Comparison of ENCODE assay signal across 33 cellular contexts in genomic region chr2:232653441-232653840, GRCh38. TPM values are rescaled to one million over a fixed set of nuclear protein-coding genes. Genes with fewer than 3 reads are reported as not detected.
"Had no signal": no experiment of that assay in that cellular context is flagged by ENCODE, and none has a peak within 500 bp of the region (broad histone marks: within the 10 kb centered on the region; RNA-seq: fewer than 3 reads in every experiment).

No MANE protein-coding gene starts in this region.

- H3K36me3 Mint-ChIP-seq: naive B cell; stimulated activated memory B cell treated with anti-CD40 and anti-IgM and Interleukin-4, amounts not matched to agents 10 μg/mL and 1 μg/mL and 100 μg/mL, for 72 hours had no signal

- H3K27ac ChIP-seq: cardiac muscle cell, colonic mucosa, left lung, lower lobe of right lung, pancreas, psoas muscle, sigmoid colon, tibial nerve had no signal

- DNase-seq: activated CD4-positive, alpha-beta memory T cell treated with anti-CD3 and anti-CD28 coated beads, Interleukin-2, amount 10 ng/mL, durations not matched to agents 7 days and 5 days; activated CD4-positive, alpha-beta T cell treated with anti-CD3 and anti-CD28 coated beads, Interleukin-2, amount 10 ng/mL, durations not matched to agents 24 days and 14 days; activated CD4-positive, CD25-positive, alpha-beta regulatory T cell treated with anti-CD3 and anti-CD28 coated beads, Interleukin-2, amount 50 U/mL, for 72 hours; activated CD8-positive, alpha-beta memory T cell treated with anti-CD3 and anti-CD28 coated beads, Interleukin-2, amount 50 U/mL, for 48 hours; activated gamma-delta T cell; activated naive CD4-positive, alpha-beta T cell treated with anti-CD3 and anti-CD28 coated beads, Interleukin-2, amount 50 U/mL, for 16 hours; activated T-cell treated with anti-CD3 and anti-CD28 coated beads, Interleukin-2, amount 50 U/mL, for 24 hours; amniotic stem cell; cerebellar nuclear complex; colonic mucosa; effector memory CD8-positive, alpha-beta T cell; erythroblast; gastrocnemius medialis; lower lobe of right lung; mucosa of descending colon; naive B cell; nephron progenitor cell; pancreas; psoas muscle; sigmoid colon; stimulated activated CD4-positive, alpha-beta T cell treated with anti-CD3 and anti-CD28 coated beads, Interleukin-1b, Interleukin-23, amount 100 ng/mL, for 48 hours; stimulated activated CD4-positive, alpha-beta T cell treated with anti-CD3 and anti-CD28 coated beads, Interleukin-4, amount 100 ng/mL, for 4 hours; stimulated activated CD8-positive, alpha-beta memory T cell treated with anti-CD3 and anti-CD28 coated beads, Interleukin-4, amount 100 ng/mL, for 48 hours; stimulated activated naive CD8-positive, alpha-beta T cell treated with anti-CD3 and anti-CD28 coated beads, Interleukin-15, amount 100 ng/mL, for 72 hours; SW 1271; T1000 had no signal

- H3K27me3 ChIP-seq: cardiac muscle cell, colonic mucosa, gastrocnemius medialis, left lung, pancreas, sigmoid colon, tibial nerve had no signal

- H3K4me1 ChIP-seq: colonic mucosa, left lung, lower lobe of right lung, pancreas, psoas muscle, sigmoid colon had no signal

- H3K4me3 ChIP-seq: cardiac muscle cell, colonic mucosa, gastrocnemius medialis, left lung, lower lobe of right lung, mucosa of descending colon, pancreas, psoas muscle, sigmoid colon, smooth muscle cell, tibial nerve had no signal

- H3K9me3 ChIP-seq: colonic mucosa, gastrocnemius medialis, left lung, lower lobe of right lung, mucosa of descending colon, pancreas, psoas muscle, sigmoid colon, tibial nerve had no signal

- H3K4me1 Mint-ChIP-seq: activated CD4-positive, alpha-beta memory T cell treated with anti-CD3 and anti-CD28 coated beads, Interleukin-2, amount 10 ng/mL, durations not matched to agents 7 days and 5 days; activated CD4-positive, alpha-beta T cell treated with anti-CD3 and anti-CD28 coated beads, Interleukin-2, amount 10 ng/mL, durations not matched to agents 24 days and 14 days; naive B cell; stimulated activated memory B cell treated with anti-CD40 and anti-IgM and Interleukin-4, amounts not matched to agents 10 μg/mL and 1 μg/mL and 100 μg/mL, for 72 hours; stimulated activated naive CD8-positive, alpha-beta T cell treated with anti-CD3 and anti-CD28 coated beads, Interleukin-15, amount 100 ng/mL, for 72 hours had no signal

- H3K27ac Mint-ChIP-seq: activated CD4-positive, alpha-beta memory T cell treated with anti-CD3 and anti-CD28 coated beads, Interleukin-2, amount 10 ng/mL, durations not matched to agents 7 days and 5 days; activated CD4-positive, alpha-beta T cell treated with anti-CD3 and anti-CD28 coated beads, Interleukin-2, amount 10 ng/mL, durations not matched to agents 24 days and 14 days; activated T-cell treated with anti-CD3 and anti-CD28 coated beads, Interleukin-2, amount 50 U/mL, for 24 hours; stimulated activated memory B cell treated with anti-CD40 and anti-IgM and Interleukin-4, amounts not matched to agents 10 μg/mL and 1 μg/mL and 100 μg/mL, for 72 hours; stimulated activated naive CD8-positive, alpha-beta T cell treated with anti-CD3 and anti-CD28 coated beads, Interleukin-15, amount 100 ng/mL, for 72 hours; T-helper 1 cell treated with Interleukin-12 subunit alpha and Interleukin-12 subunit beta and Interleukin-4 antibody, amounts not matched to agents 30 μg/mL and 1 μg/mL, for 36 hours had no signal

- H3K4me2 ChIP-seq: smooth muscle cell had no signal

- H3K9me3 Mint-ChIP-seq: activated CD4-positive, alpha-beta memory T cell treated with anti-CD3 and anti-CD28 coated beads, Interleukin-2, amount 10 ng/mL, durations not matched to agents 7 days and 5 days; activated CD4-positive, alpha-beta T cell treated with anti-CD3 and anti-CD28 coated beads, Interleukin-2, amount 10 ng/mL, durations not matched to agents 24 days and 14 days; activated T-cell treated with anti-CD3 and anti-CD28 coated beads, Interleukin-2, amount 50 U/mL, for 24 hours; effector memory CD8-positive, alpha-beta T cell; naive B cell; nephron progenitor cell; stimulated activated memory B cell treated with anti-CD40 and anti-IgM and Interleukin-4, amounts not matched to agents 10 μg/mL and 1 μg/mL and 100 μg/mL, for 72 hours; stimulated activated naive CD8-positive, alpha-beta T cell treated with anti-CD3 and anti-CD28 coated beads, Interleukin-15, amount 100 ng/mL, for 72 hours; T-helper 1 cell treated with Interleukin-12 subunit alpha and Interleukin-12 subunit beta and Interleukin-4 antibody, amounts not matched to agents 30 μg/mL and 1 μg/mL, for 36 hours had no signal

- H3K4me3 Mint-ChIP-seq: activated CD4-positive, alpha-beta memory T cell treated with anti-CD3 and anti-CD28 coated beads, Interleukin-2, amount 10 ng/mL, durations not matched to agents 7 days and 5 days; activated CD4-positive, alpha-beta T cell treated with anti-CD3 and anti-CD28 coated beads, Interleukin-2, amount 10 ng/mL, durations not matched to agents 24 days and 14 days; activated T-cell treated with anti-CD3 and anti-CD28 coated beads, Interleukin-2, amount 50 U/mL, for 24 hours; effector memory CD8-positive, alpha-beta T cell; naive B cell; nephron progenitor cell; stimulated activated memory B cell treated with anti-CD40 and anti-IgM and Interleukin-4, amounts not matched to agents 10 μg/mL and 1 μg/mL and 100 μg/mL, for 72 hours; stimulated activated naive CD8-positive, alpha-beta T cell treated with anti-CD3 and anti-CD28 coated beads, Interleukin-15, amount 100 ng/mL, for 72 hours; T-helper 1 cell treated with Interleukin-12 subunit alpha and Interleukin-12 subunit beta and Interleukin-4 antibody, amounts not matched to agents 30 μg/mL and 1 μg/mL, for 36 hours had no signal

- H3K36me3 ChIP-seq: cardiac muscle cell, colonic mucosa, gastrocnemius medialis, left lung, lower lobe of right lung, pancreas, sigmoid colon, tibial nerve had no signal

- H3K27me3 Mint-ChIP-seq: activated T-cell treated with anti-CD3 and anti-CD28 coated beads, Interleukin-2, amount 50 U/mL, for 24 hours; stimulated activated naive CD8-positive, alpha-beta T cell treated with anti-CD3 and anti-CD28 coated beads, Interleukin-15, amount 100 ng/mL, for 72 hours had no signal

RNA-seq across cellular contexts. Expression of gene EFHD1, which starts 20.0 kb away (rescaled TPM):
- total RNA-seq: dermis microvascular lymphatic vessel endothelial cell had no signal
